Comparison of ENCODE assay signal across 11 cellular contexts in the genomic region with DNA sequence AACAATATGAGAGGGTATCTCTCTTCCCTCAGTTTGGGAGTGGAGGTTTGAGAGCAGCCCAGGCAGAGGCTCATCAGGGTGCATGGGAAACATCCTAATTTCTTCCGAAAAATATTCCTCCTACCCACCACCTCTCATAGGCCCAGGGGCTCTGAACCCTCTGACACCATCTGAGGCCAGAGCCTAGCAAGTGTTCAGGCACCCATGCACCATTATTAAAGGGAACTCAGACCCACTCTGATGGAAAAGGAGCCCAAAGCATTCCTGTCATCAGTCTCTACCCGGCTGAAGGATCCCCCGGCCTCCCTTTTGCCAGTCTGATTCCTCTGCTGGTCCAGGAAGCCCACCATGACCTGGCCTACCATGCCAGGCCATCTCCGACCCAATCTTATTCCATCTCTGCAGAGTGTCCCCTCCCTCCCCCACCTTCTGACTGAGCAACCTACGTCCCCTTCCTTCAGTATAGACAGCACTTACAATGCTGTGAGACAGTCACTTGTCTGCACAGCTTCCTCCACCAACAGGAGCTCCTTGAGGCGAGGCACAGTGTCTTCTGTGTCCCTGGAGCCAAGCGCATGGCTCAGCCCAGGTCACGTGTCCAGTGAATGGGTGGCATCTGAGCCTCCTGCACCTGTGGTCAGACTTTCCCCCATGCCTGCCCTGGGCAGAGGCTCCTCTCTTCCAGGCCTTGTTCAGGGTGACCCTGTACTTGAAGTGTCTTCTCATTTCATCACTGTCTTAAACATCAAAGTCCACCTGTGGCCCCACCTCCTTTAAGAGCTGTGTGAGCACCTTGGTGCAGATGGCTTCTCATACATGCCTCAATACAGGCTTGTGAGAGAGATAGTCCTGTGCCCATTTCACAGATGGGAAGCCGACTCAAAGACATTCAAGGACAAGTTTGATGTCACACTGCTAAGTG. TPM values are rescaled to one million over a fixed set of nuclear protein-coding genes. Genes with fewer than 3 reads are reported as not detected.
DNase-seq lines count a peak whose midpoint lies in the region; ATAC-seq and TF ChIP-seq lines count a peak whose summit lies in the region.
"Had no signal": no experiment of that assay in that cellular context is flagged by ENCODE, and none has a peak within 500 bp of the region (broad histone marks: within the 10 kb centered on the region; RNA-seq: fewer than 3 reads in every experiment).

No MANE protein-coding gene starts in this region.

- TF ChIP-seq POLR2A in GM18526 (IDR thresholded peaks at IDR 0.05; ENCODE audit: extremely low read depth, insufficient read length), result peak; percentile 3
- no peak for TF ChIP-seq POLR2A in gastroesophageal sphincter (IDR thresholded peaks at IDR 0.05)

- H3K79me2 ChIP-seq in GM23248 (ENCODE audit: insufficient read depth), result no peaks in the 10 kb centered on the region

- POLR2A ChIA-PET in CD8-positive, alpha-beta memory T cell (lab: Charles Lee), result no interaction called here

- TF ChIP-seq EP300 in gastroesophageal sphincter (IDR thresholded peaks at IDR 0.05), result no peak

- H2AFZ ChIP-seq in GM23248, result no peak overlapping the region

- WGBS in gastroesophageal sphincter (ENCODE audit: low coverage in 1 of 2), 2 donors, result 60 to 90% methylated on average over 3 to 6 of the region's 9 CpGs
- WGBS in GM23248 (ENCODE audit: low coverage in 1 of 2, low lambda C conversion rate in 2 of 2, missing lambda C conversion rate in 2 of 2), 2 experiments, result 46 to 49% methylated on average over 9 of the region's 9 CpGs

- H4K20me1 ChIP-seq in GM23248 (ENCODE audit: insufficient read depth), result no peaks in the 10 kb centered on the region

- TF ChIP-seq CTCF in gastroesophageal sphincter (IDR thresholded peaks at IDR 0.05), result no peak

- peaks cover 2% of the 10 kb centered on the region for H3K9me3 Mint-ChIP-seq in memory B cell
- no peaks in the 10 kb centered on the region for H3K9me3 Mint-ChIP-seq in CD8-positive, alpha-beta memory T cell

- H3K9me3 ChIP-seq in gastroesophageal sphincter, result no peaks in the 10 kb centered on the region
- H3K9me3 ChIP-seq in CD8-positive, alpha-beta memory T cell (ENCODE audit: low read length), result no peaks in the 10 kb centered on the region
- no peaks in the 10 kb centered on the region for H3K9me3 ChIP-seq in GM23248 (ENCODE audit: low read depth)

- peaks cover 19% of the 10 kb centered on the region for H3K4me1 Mint-ChIP-seq in memory B cell
- H3K4me1 Mint-ChIP-seq in CD8-positive, alpha-beta memory T cell, result peaks cover 3 to 14% (median 13%) of the 10 kb centered on the region in 3 donors

- in situ Hi-C loops in GM23248 (cut with MboI), result no loop called here

- no peak overlapping the region for H3K9ac ChIP-seq in GM23248

- H3K27me3 Mint-ChIP-seq in memory B cell, result no peaks in the 10 kb centered on the region
- no peaks in the 10 kb centered on the region for H3K27me3 Mint-ChIP-seq in CD8-positive, alpha-beta memory T cell

- no peak overlapping the region for H3K4me2 ChIP-seq in GM23248 (ENCODE audit: unreplicated experiment)

- peaks cover 7% of the 10 kb centered on the region for H3K36me3 Mint-ChIP-seq in memory B cell
- H3K36me3 Mint-ChIP-seq in CD8-positive, alpha-beta memory T cell, result no peaks in the 10 kb centered on the region

- H3K4me3 ChIP-seq in gastroesophageal sphincter (no peak overlapping the region), GM23248 (no peak overlapping the region)
- no peak overlapping the region for H3K4me3 ChIP-seq in CD8-positive, alpha-beta memory T cell (ENCODE audit: low read length)

- H3K27ac Mint-ChIP-seq in memory B cell, result peak overlapping the region; percentile 87
- H3K27ac Mint-ChIP-seq in CD8-positive, alpha-beta memory T cell, result peak overlapping the region in 3 of 8 donors; percentile 26 to 70 (median 56)

- no peak overlapping the region for H3K27ac ChIP-seq in gastroesophageal sphincter
- no peak overlapping the region for H3K27ac ChIP-seq in CD8-positive, alpha-beta memory T cell (ENCODE audit: low read depth, low read length)
- H3K27ac ChIP-seq in GM23248, result no peak overlapping the region

- H3K36me3 ChIP-seq in gastroesophageal sphincter (no peaks in the 10 kb centered on the region), GM23248 (ENCODE audit: low read depth) (no peaks in the 10 kb centered on the region)
- no peaks in the 10 kb centered on the region for H3K36me3 ChIP-seq in CD8-positive, alpha-beta memory T cell (ENCODE audit: insufficient read depth, low read length)

- H3K27me3 ChIP-seq in gastroesophageal sphincter (no peaks in the 10 kb centered on the region), GM23248 (replicated peaks; ENCODE audit: insufficient read depth) (no peaks in the 10 kb centered on the region)
- H3K27me3 ChIP-seq in CD8-positive, alpha-beta memory T cell (ENCODE audit: insufficient read depth, low read length, poor library complexity, severe bottlenecking), result no peaks in the 10 kb centered on the region

- no peak for DNase-seq in memory B cell (ENCODE audit: low spot score in 2 of 2)
- no peak for DNase-seq in activated gamma-delta T cell (lab: John Stamatoyannopoulos, UW)
- no peak for DNase-seq in CD8-positive, alpha-beta memory T cell
- DNase-seq in GM23248, result no peak
- DNase-seq: DMS79, NCI-H510A had no signal

- H3F3A ChIP-seq in GM23248 (ENCODE audit: insufficient read depth), result no peaks in the 10 kb centered on the region

- H3K4me3 Mint-ChIP-seq in memory B cell, result no peak overlapping the region
- no peak overlapping the region for H3K4me3 Mint-ChIP-seq in CD8-positive, alpha-beta memory T cell

- no peaks in the 10 kb centered on the region for H3K9me2 ChIP-seq in GM23248 (ENCODE audit: insufficient read depth)

- ATAC-seq in GM21576 (IDR thresholded peaks at IDR 0.05; ENCODE audit: unreplicated experiment) (peak; percentile 51), HG03378 (IDR thresholded peaks at IDR 0.05; ENCODE audit: unreplicated experiment) (peak; percentile 51), memory B cell (ENCODE audit: low read depth) (peak; percentile 35), gastroesophageal sphincter (no peak)

- H3K4me1 ChIP-seq in gastroesophageal sphincter (no peaks in the 10 kb centered on the region), GM23248 (ENCODE audit: insufficient read depth) (no peaks in the 10 kb centered on the region)
- peaks cover 16% of the 10 kb centered on the region for H3K4me1 ChIP-seq in CD8-positive, alpha-beta memory T cell (ENCODE audit: insufficient read depth, low read length)

- CTCF ChIA-PET in CD8-positive, alpha-beta memory T cell (lab: Charles Lee), result interaction anchor here (1.5 kb wide), 1 partner anchor 18 kb away, joined by 3 read pairs; no protein-coding TSS in a partner anchor

RNA-seq across cellular contexts. Expression of a gene that starts 0.9 kb away (rescaled TPM):
- total RNA-seq in gastroesophageal sphincter, result 10 to 100 TPM in 1 of 4 donors, 1 to 10 TPM in 1, not detected in 2; 1.2 to 10.1 TPM
- not detected for total RNA-seq in CD8-positive, alpha-beta memory T cell
- not detected for polyA plus RNA-seq in CD8-positive, alpha-beta memory T cell
- total RNA-seq in GM23248 (2014; rRNA removed; shearing (Covaris generic)), result not detected in 2 replicates
- not detected in 2 replicates for polyA plus RNA-seq in GM23248 (2016; fragmentation: Nextera tagmentation; extraction: Ambion mirVana)
- total RNA-seq: astrocyte had no signal

RNA-seq across cellular contexts. Expression of a gene that starts 21.6 kb away (rescaled TPM):
- under 1 TPM in 2 of 4 donors, not detected in 2; 0.10 to 0.67 TPM for total RNA-seq in gastroesophageal sphincter
- total RNA-seq in CD8-positive, alpha-beta memory T cell, result 1 to 10 TPM; 1.4 to 1.7 TPM
- polyA plus RNA-seq in CD8-positive, alpha-beta memory T cell, result 1.4 TPM
- total RNA-seq in GM23248 (2014; rRNA removed; shearing (Covaris generic)), result not detected in 2 replicates
- polyA plus RNA-seq in GM23248 (2016; fragmentation: Nextera tagmentation; extraction: Ambion mirVana), result not detected in 2 replicates

RNA-seq across cellular contexts. Expression of a gene that starts 33.4 kb away (rescaled TPM):
- 100 to 1,000 TPM; 134 to 230 (median 190) TPM for total RNA-seq in gastroesophageal sphincter
- 100 to 1,000 TPM; 218 TPM for total RNA-seq in CD8-positive, alpha-beta memory T cell
- polyA plus RNA-seq in CD8-positive, alpha-beta memory T cell, result 294 TPM
- total RNA-seq in GM23248 (2014; rRNA removed; shearing (Covaris generic)), result 203 and 205 TPM in 2 replicates
- 255 and 258 TPM in 2 replicates for polyA plus RNA-seq in GM23248 (2016; fragmentation: Nextera tagmentation; extraction: Ambion mirVana)

RNA-seq across cellular contexts. Expression of a gene that starts 52.6 kb away (rescaled TPM):
- not detected for total RNA-seq in gastroesophageal sphincter
- not detected for total RNA-seq in CD8-positive, alpha-beta memory T cell
- not detected for polyA plus RNA-seq in CD8-positive, alpha-beta memory T cell
- total RNA-seq in GM23248 (2014; rRNA removed; shearing (Covaris generic)), result not detected in 2 replicates
- not detected in 2 replicates for polyA plus RNA-seq in GM23248 (2016; fragmentation: Nextera tagmentation; extraction: Ambion mirVana)
- total RNA-seq: astrocyte had no signal
